11 cellular contexts compared by ENCODE assay signal in the genomic region with DNA sequence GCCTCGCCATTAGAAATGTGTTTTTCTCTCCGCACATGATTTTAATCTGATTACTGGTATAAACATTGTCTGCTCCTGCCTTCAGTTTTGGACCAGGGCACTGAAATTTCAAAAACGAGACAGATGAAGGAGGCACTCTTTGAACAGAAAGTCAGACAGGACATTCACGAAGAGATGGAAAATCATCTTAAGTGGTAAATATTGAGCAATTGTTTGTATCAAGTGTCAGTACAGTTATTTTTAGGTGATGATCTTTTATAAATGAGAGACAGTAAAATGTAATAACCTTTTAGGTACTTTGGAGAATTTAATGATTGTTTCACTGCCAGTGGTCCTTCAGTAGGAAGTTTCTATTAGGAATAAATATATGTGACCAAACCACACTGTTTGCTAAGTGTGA.
"Had no signal": no experiment of that assay in that cellular context is flagged by ENCODE, and none has a peak within 500 bp of the region (broad histone marks: within the 10 kb centered on the region; RNA-seq: fewer than 3 reads in every experiment).

No MANE protein-coding gene starts in this region.

- DNase-seq: GM23248, GOT3, H7, H9, HCEC 1CT, HFFc6 had no signal

- H3K27ac ChIP-seq: GM23248 had no signal

- H3K9me3 Mint-ChIP-seq: GM23338, H9, HFFc6 had no signal

- ATAC-seq: GM23338, HCT116 had no signal

- H3K36me3 ChIP-seq: HAP-1 had no signal

- H3K4me3 ChIP-seq: GM23248, GM23338, HAP-1 had no signal

- H3K27ac Mint-ChIP-seq: GM23338, H9, HFFc6 had no signal

- H3K9me3 ChIP-seq: HAP-1 had no signal

- FAIRE-seq: H1, H54 had no signal

- H3K4me3 Mint-ChIP-seq: GM23338, H9, HFFc6 had no signal

- H3K4me1 ChIP-seq: HAP-1 had no signal
